ENCODE assay signal across 17 cellular contexts in genomic region chr21:43894206-43894577, GRCh38. TPM values are rescaled to one million over a fixed set of nuclear protein-coding genes. Genes with fewer than 3 reads are reported as not detected.
DNase-seq lines count a peak whose midpoint lies in the region; ATAC-seq, FAIRE-seq and TF ChIP-seq lines count a peak whose summit lies in the region.
"Had no signal": no experiment of that assay in that cellular context is flagged by ENCODE, and none has a peak within 500 bp of the region (broad histone marks: within the 10 kb centered on the region; RNA-seq: fewer than 3 reads in every experiment).

No MANE protein-coding gene starts in this region.

- POLR2A ChIA-PET in activated B cell treated with CpG ODN at 0.5 μM for 24 hours (lab: Charles Lee): interaction anchor here (0.7 kb wide), 4 partner anchors 22 to 1834 kb away, joined by 3 to 5 read pairs (median 4); no protein-coding TSS in a partner anchor

- no peak overlapping the region for H3K4me3 ChIP-seq in left lung
- H3K4me3 ChIP-seq in subcutaneous abdominal adipose tissue (ENCODE audit: low read depth in 1 of 5, low read length in 5 of 5): peak overlapping the region in 2 of 5 donors; percentile 12 to 24

- peaks cover 0 to 9% of the 10 kb centered on the region in 2 donors for H3K36me3 ChIP-seq in left lung
- H3K36me3 ChIP-seq in subcutaneous abdominal adipose tissue (ENCODE audit: control insufficient read depth in 5 of 5, insufficient read depth in 5 of 5, low read length in 5 of 5): peaks cover 0 to 3% (median 3%) of the 10 kb centered on the region in 5 donors

- CTCF ChIA-PET in activated naive CD4-positive, alpha-beta T cell treated with anti-CD3 and anti-CD28 coated beads, Interleukin-2, amount 10 ng/mL, durations not matched to agents 7 days and 5 days (lab: Charles Lee): interaction anchor here (1.2 to 2.3 kb wide), 3 partner anchors 44 to 85 kb away, joined by 4 to 7 read pairs (median 6); no protein-coding TSS in a partner anchor
- CTCF ChIA-PET in activated B cell treated with CpG ODN at 0.5 μM for 24 hours (lab: Charles Lee): interaction anchor here (1.4 kb wide), 1 partner anchor 83 kb away, joined by 3 read pairs; no protein-coding TSS in a partner anchor

- H3K27me3 Mint-ChIP-seq in activated naive CD4-positive, alpha-beta T cell treated with anti-CD3 and anti-CD28 coated beads, Interleukin-2, amount 10 ng/mL, durations not matched to agents 7 days and 5 days: no peaks in the 10 kb centered on the region
- no peaks in the 10 kb centered on the region for H3K27me3 Mint-ChIP-seq in activated B cell treated with CpG ODN at 0.5 μM for 24 hours

- TF ChIP-seq POLR2A in GM12891 (IDR thresholded peaks at IDR 0.05; ENCODE audit: low read depth, low read length): no peak

- peak overlapping the region; percentile 85 for H3K27ac Mint-ChIP-seq in activated naive CD4-positive, alpha-beta T cell treated with anti-CD3 and anti-CD28 coated beads, Interleukin-2, amount 10 ng/mL, durations not matched to agents 7 days and 5 days
- H3K27ac Mint-ChIP-seq in activated B cell treated with CpG ODN at 0.5 μM for 24 hours: peak overlapping the region; percentile 13

- peaks cover 14 to 40% of the 10 kb centered on the region in 2 donors for H3K4me1 ChIP-seq in left lung
- H3K4me1 ChIP-seq in subcutaneous abdominal adipose tissue (ENCODE audit: control insufficient read depth in 5 of 5, insufficient read depth in 5 of 5, low read length in 5 of 5): peaks cover 0 to 18% (median 10%) of the 10 kb centered on the region in 5 donors

- H3K36me3 Mint-ChIP-seq in activated naive CD4-positive, alpha-beta T cell treated with anti-CD3 and anti-CD28 coated beads, Interleukin-2, amount 10 ng/mL, durations not matched to agents 7 days and 5 days: peaks cover 38% of the 10 kb centered on the region
- H3K36me3 Mint-ChIP-seq in activated B cell treated with CpG ODN at 0.5 μM for 24 hours (ENCODE audit: low read depth): peaks cover 18% of the 10 kb centered on the region

- no peaks in the 10 kb centered on the region for H3K27me3 ChIP-seq in left lung
- no peaks in the 10 kb centered on the region for H3K27me3 ChIP-seq in subcutaneous abdominal adipose tissue (ENCODE audit: control insufficient read depth in 5 of 5, insufficient read depth in 4 of 5, low read length in 5 of 5)

- FAIRE-seq in GM12891 (lab: Jason Lieb, UNC): no peak
- FAIRE-seq: bronchial epithelial cell had no signal

- peak overlapping the region in 1 of 5 donors; percentile 48 for H3K9ac ChIP-seq in subcutaneous abdominal adipose tissue (ENCODE audit: low read length in 5 of 5)

- H3K27ac ChIP-seq in left lung (peak overlapping the region; percentile 66 to 71), subcutaneous abdominal adipose tissue (ENCODE audit: low read depth, low read length) (peak overlapping the region; percentile 51)

- H3K4me1 Mint-ChIP-seq in activated naive CD4-positive, alpha-beta T cell treated with anti-CD3 and anti-CD28 coated beads, Interleukin-2, amount 10 ng/mL, durations not matched to agents 7 days and 5 days: peaks cover 39% of the 10 kb centered on the region
- peaks cover 26% of the 10 kb centered on the region for H3K4me1 Mint-ChIP-seq in activated B cell treated with CpG ODN at 0.5 μM for 24 hours

- peak overlapping the region; percentile 58 for H3K4me3 Mint-ChIP-seq in activated naive CD4-positive, alpha-beta T cell treated with anti-CD3 and anti-CD28 coated beads, Interleukin-2, amount 10 ng/mL, durations not matched to agents 7 days and 5 days
- H3K4me3 Mint-ChIP-seq in activated B cell treated with CpG ODN at 0.5 μM for 24 hours: peak overlapping the region; percentile 77

- ATAC-seq in activated B cell treated with CpG ODN at 0.5 μM for 24 hours (ENCODE audit: low read depth): no peak
- no peak for ATAC-seq in left lung

- H3K9me3 Mint-ChIP-seq in activated naive CD4-positive, alpha-beta T cell treated with anti-CD3 and anti-CD28 coated beads, Interleukin-2, amount 10 ng/mL, durations not matched to agents 7 days and 5 days: peaks cover 3% of the 10 kb centered on the region
- no peaks in the 10 kb centered on the region for H3K9me3 Mint-ChIP-seq in activated B cell treated with CpG ODN at 0.5 μM for 24 hours

- intact Hi-C loops in activated B cell treated with CpG ODN at 0.5 μM for 24 hours (cut with micrococcal nuclease): loop anchor here (2.0 kb wide), 1 partner anchor 45 kb away; no protein-coding TSS in a partner anchor
- intact Hi-C loops in left lung (cut with DNase I): no loop called here
- intact Hi-C loops in posterior cingulate gyrus (cut with DNase I): no loop called here

- no peak for DNase-seq in activated naive CD4-positive, alpha-beta T cell treated with anti-CD3 and anti-CD28 coated beads, Interleukin-2, amount 10 ng/mL, durations not matched to agents 7 days and 5 days
- no peak for DNase-seq in activated naive CD4-positive, alpha-beta T cell treated with anti-CD3 and anti-CD28 coated beads, Interleukin-2, amount 50 U/mL, for 16 hours
- DNase-seq in activated B cell treated with CpG ODN at 0.5 μM for 24 hours: no peak
- DNase-seq in left lung: no peak
- DNase-seq in GM12891 (ENCODE audit: insufficient read length, low spot score): no peak
- no peak for DNase-seq in posterior cingulate gyrus
- no peak for DNase-seq in T1000 (lab: John Stamatoyannopoulos, UW)
- DNase-seq: activated CD4-positive, CD25-positive, alpha-beta regulatory T cell; activated gamma-delta T cell treated with Interleukin-2 at 50 U/mL for 16 hours; DMS79 treated with DMSO at 0.1 percent for 48 hours; foreskin fibroblast; mesenchymal stem cell; NCI-H1694 treated with DMSO at 0.1 percent for 48 hours; NCI-H446; occipital lobe had no signal

- TF ChIP-seq CTCF in activated B cell treated with CpG ODN at 0.5 μM for 24 hours (IDR thresholded peaks at IDR 0.05) (no peak), left lung (IDR thresholded peaks at IDR 0.05) (no peak)

- no peaks in the 10 kb centered on the region for H3K9me3 ChIP-seq in left lung
- peaks cover 0 to 2% (median 0%) of the 10 kb centered on the region in 5 donors for H3K9me3 ChIP-seq in subcutaneous abdominal adipose tissue (ENCODE audit: control insufficient read depth in 5 of 5, low read length in 5 of 5)

TF ChIP-seq in GM12891, 5 proteins besides CTCF, POLR2A, EP300 and RAD21:
- TF ChIP-seq POLR2AphosphoS5 (IDR thresholded peaks at IDR 0.05; ENCODE audit: low read depth, low read length) (no peak), SPI1 (IDR thresholded peaks at IDR 0.05; ENCODE audit: low read depth, low read length) (no peak), POU2F2 (IDR thresholded peaks at IDR 0.05; ENCODE audit: low read depth, low read length) (no peak), PAX5 (IDR thresholded peaks at IDR 0.05; ENCODE audit: insufficient read depth, low read length, severe bottlenecking) (no peak), TAF1 (IDR thresholded peaks at IDR 0.05; ENCODE audit: low read depth, low read length) (no peak)

RNA-seq across cellular contexts. Expression of gene AGPAT3, which starts 29.2 kb away (rescaled TPM):
- total RNA-seq in activated B cell treated with CpG ODN at 0.5 μM for 24 hours (48.9 and 57.7 TPM in 2 replicates), left lung (100 to 1,000 TPM; 106 to 111 TPM)
- 36.9 TPM for polyA plus RNA-seq in GM12891 (2012; ENCODE audit: low read depth, missing spikeins)
